ENCODE assay signal across 1 cellular context in genomic region chr17:35953720-35954119, GRCh38.
TF ChIP-seq lines count a peak whose summit lies in the region.

No MANE protein-coding gene starts in this region.

TF ChIP-seq in H1, 55 proteins besides CTCF, POLR2A, EP300 and RAD21:
- TF ChIP-seq YY1 (IDR thresholded peaks at IDR 0.05; ENCODE audit: low read depth, low read length) (0 out of 2 replicates have a peak, but pooled peaks have one; percentile 31), RXRA (IDR thresholded peaks at IDR 0.05; ENCODE audit: insufficient read depth, low read depth, low read length) (no peak)
